ENCODE assay signal across 1 cellular context in genomic region chr5:73729329-73729728, GRCh38.
TF ChIP-seq lines count a peak whose summit lies in the region.

No MANE protein-coding gene starts in this region.

TF ChIP-seq in HepG2, 621 proteins besides CTCF, POLR2A, EP300 and RAD21 (continued from another document and continues in another):
- no peak for TF ChIP-seq TIGD3 (CRISPR knock-in tag; IDR thresholded peaks at IDR 0.05; ENCODE audit: borderline replicate concordance)
- TF ChIP-seq ZNF770 (CRISPR knock-in tag; IDR thresholded peaks at IDR 0.05): no peak
- no peak for TF ChIP-seq ZNF256 (CRISPR knock-in tag; conservative IDR thresholded peaks at IDR 0.05)
- peak; percentile 79 for TF ChIP-seq SAP130 (CRISPR knock-in tag; IDR thresholded peaks at IDR 0.05; ENCODE audit: low read depth)
- no peak for TF ChIP-seq ZHX1 (CRISPR knock-in tag; IDR thresholded peaks at IDR 0.05; ENCODE audit: low read depth)
- no peak for TF ChIP-seq FOXC1 (CRISPR knock-in tag; IDR thresholded peaks at IDR 0.05; ENCODE audit: borderline replicate concordance)
- no peak for TF ChIP-seq CENPBD1 (CRISPR knock-in tag; IDR thresholded peaks at IDR 0.05; ENCODE audit: borderline replicate concordance, low read depth)
- no peak for TF ChIP-seq ZNF224 (CRISPR knock-in tag; IDR thresholded peaks at IDR 0.05)
- TF ChIP-seq RARA (CRISPR knock-in tag; IDR thresholded peaks at IDR 0.05): peak; percentile 80
- no peak for TF ChIP-seq HINFP (CRISPR knock-in tag; IDR thresholded peaks at IDR 0.05; ENCODE audit: low read depth)
- TF ChIP-seq HNRNPL (IDR thresholded peaks at IDR 0.05; ENCODE audit: low read depth, low read length): no peak
- TF ChIP-seq MIER3 (CRISPR knock-in tag; IDR thresholded peaks at IDR 0.05; ENCODE audit: borderline replicate concordance): peak; percentile 39; the same call in 1 of the 2 replicates
- TF ChIP-seq ZNF605 (CRISPR knock-in tag; IDR thresholded peaks at IDR 0.05): no peak
- TF ChIP-seq TCF7 (IDR thresholded peaks at IDR 0.05; ENCODE audit: low read depth): peak; percentile 84
- TF ChIP-seq ZNF44 (CRISPR knock-in tag; IDR thresholded peaks at IDR 0.05): no peak
- no peak for TF ChIP-seq ZNF460 (CRISPR knock-in tag; IDR thresholded peaks at IDR 0.05; ENCODE audit: borderline replicate concordance)
- TF ChIP-seq MAZ (IDR thresholded peaks at IDR 0.05; ENCODE audit: borderline replicate concordance, low read depth, low read length): no peak
- TF ChIP-seq MAZ (CRISPR knock-in tag; IDR thresholded peaks at IDR 0.05; ENCODE audit: low read depth): no peak
- no peak for TF ChIP-seq ARNT2 (CRISPR knock-in tag; IDR thresholded peaks at IDR 0.05; ENCODE audit: low read depth)
- TF ChIP-seq POGK (CRISPR knock-in tag; conservative IDR thresholded peaks at IDR 0.05): no peak
- no peak for TF ChIP-seq DRAP1 (CRISPR knock-in tag; IDR thresholded peaks at IDR 0.05)
- TF ChIP-seq TFDP1 (CRISPR knock-in tag; IDR thresholded peaks at IDR 0.05; ENCODE audit: borderline replicate concordance): no peak
- TF ChIP-seq JUN (CRISPR knock-in tag; IDR thresholded peaks at IDR 0.05): no peak
- no peak for TF ChIP-seq ZBTB4 (CRISPR knock-in tag; IDR thresholded peaks at IDR 0.05; ENCODE audit: borderline replicate concordance)
- TF ChIP-seq ZZZ3 (CRISPR knock-in tag; IDR thresholded peaks at IDR 0.05; ENCODE audit: borderline replicate concordance): no peak
- no peak for TF ChIP-seq ZNF841 (CRISPR knock-in tag; IDR thresholded peaks at IDR 0.05; ENCODE audit: borderline replicate concordance)
- TF ChIP-seq ZNF431 (CRISPR knock-in tag; IDR thresholded peaks at IDR 0.05; ENCODE audit: borderline replicate concordance, low read depth): no peak
- TF ChIP-seq CC2D1A (CRISPR knock-in tag; IDR thresholded peaks at IDR 0.05): no peak
- no peak for TF ChIP-seq CCDC6 (CRISPR knock-in tag; IDR thresholded peaks at IDR 0.05)
- TF ChIP-seq ZNF3 (CRISPR knock-in tag; IDR thresholded peaks at IDR 0.05): no peak; the same call in 1 of the 2 replicates
- TF ChIP-seq ZNF879 (CRISPR knock-in tag; IDR thresholded peaks at IDR 0.05): no peak
- no peak for TF ChIP-seq MAF1 (CRISPR knock-in tag; IDR thresholded peaks at IDR 0.05; ENCODE audit: borderline replicate concordance)
- peak; percentile 68 for TF ChIP-seq NR2F6 (IDR thresholded peaks at IDR 0.05)
- TF ChIP-seq NR2F6 (CRISPR knock-in tag; IDR thresholded peaks at IDR 0.05): peak; percentile 49; the same call in 1 of the 2 replicates
- no peak for TF ChIP-seq ZNF737 (CRISPR knock-in tag; IDR thresholded peaks at IDR 0.05; ENCODE audit: borderline replicate concordance)
- 0 out of 2 replicates have a peak, but pooled peaks have one; percentile 61 for TF ChIP-seq KAT7 (CRISPR knock-in tag; IDR thresholded peaks at IDR 0.05; ENCODE audit: borderline replicate concordance)
- TF ChIP-seq CREB1 (IDR thresholded peaks at IDR 0.05): no peak
- peak; percentile 62; the same call in 1 of the 2 replicates for TF ChIP-seq CREB1 (CRISPR knock-in tag; IDR thresholded peaks at IDR 0.05)
- peak; percentile 87 for TF ChIP-seq FOXP4 (CRISPR knock-in tag; IDR thresholded peaks at IDR 0.05)
- TF ChIP-seq ZNF550 (CRISPR knock-in tag; IDR thresholded peaks at IDR 0.05; ENCODE audit: borderline replicate concordance): no peak
- no peak for TF ChIP-seq KLF6 (CRISPR knock-in tag; IDR thresholded peaks at IDR 0.05)
- no peak for TF ChIP-seq ZNF230 (CRISPR knock-in tag; IDR thresholded peaks at IDR 0.05)
- TF ChIP-seq MATR3 (CRISPR knock-in tag; IDR thresholded peaks at IDR 0.05): no peak
- no peak for TF ChIP-seq ZBTB42 (CRISPR knock-in tag; IDR thresholded peaks at IDR 0.05)
- no peak for TF ChIP-seq NR3C1 (CRISPR knock-in tag; IDR thresholded peaks at IDR 0.05)
- TF ChIP-seq ZXDC (CRISPR knock-in tag; IDR thresholded peaks at IDR 0.05): no peak
- TF ChIP-seq ZNF180 (CRISPR knock-in tag; IDR thresholded peaks at IDR 0.05; ENCODE audit: borderline replicate concordance, low read depth): no peak
